ENCODE assay signal across 12 cellular contexts in the genomic region with DNA sequence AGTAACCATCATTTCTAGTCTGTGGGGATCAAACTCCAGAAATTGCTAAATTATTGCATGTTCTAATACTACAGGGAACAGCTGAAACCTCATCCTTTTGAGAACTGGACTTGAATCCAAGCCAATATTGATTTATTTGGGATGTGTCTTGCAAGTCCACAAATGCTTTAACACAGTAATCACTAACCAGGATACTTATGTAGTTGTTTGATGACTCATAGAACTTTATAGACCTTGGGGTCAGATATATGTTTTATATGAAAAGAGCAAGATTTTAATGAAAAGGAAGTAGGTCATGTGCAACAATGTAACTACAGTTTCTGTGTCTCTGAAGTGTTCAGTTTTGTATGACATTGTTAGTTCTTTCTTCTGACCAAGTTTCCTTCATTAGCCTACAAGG.
"Had no signal": no experiment of that assay in that cellular context is flagged by ENCODE, and none has a peak within 500 bp of the region (broad histone marks: within the 10 kb centered on the region; RNA-seq: fewer than 3 reads in every experiment).

No MANE protein-coding gene starts in this region.

- DNase-seq: activated CD4-positive, alpha-beta T cell treated with anti-CD3 and anti-CD28 coated beads, Interleukin-2, amount 50 U/mL, for 1 hour; activated naive CD4-positive, alpha-beta T cell; activated naive CD8-positive, alpha-beta T cell treated with anti-CD3 and anti-CD28 coated beads, Interleukin-2, amount 10 ng/mL, durations not matched to agents 7 days and 5 days; brain microvascular endothelial cell; effector CD8-positive, alpha-beta T cell; mammary epithelial cell; naive thymus-derived CD8-positive, alpha-beta T cell; T-helper 9 cell; trophoblast cell had no signal

- H3K36me3 ChIP-seq: brain microvascular endothelial cell, neutrophil, suprapubic skin had no signal

- H3K27me3 ChIP-seq: brain microvascular endothelial cell, neutrophil, suprapubic skin had no signal

- ATAC-seq: activated CD4-positive, CD25-positive, alpha-beta regulatory T cell treated with anti-CD3 and anti-CD28 coated beads, Interleukin-2, amount 50 U/mL, for 24 hours; naive thymus-derived CD8-positive, alpha-beta T cell had no signal

- H3K4me3 ChIP-seq: suprapubic skin had no signal

- H3K9me3 ChIP-seq: neutrophil, suprapubic skin had no signal

- H3K27ac ChIP-seq: brain microvascular endothelial cell, neutrophil, suprapubic skin had no signal
